Comparison of ENCODE assay signal across 8 cellular contexts in the genomic region with DNA sequence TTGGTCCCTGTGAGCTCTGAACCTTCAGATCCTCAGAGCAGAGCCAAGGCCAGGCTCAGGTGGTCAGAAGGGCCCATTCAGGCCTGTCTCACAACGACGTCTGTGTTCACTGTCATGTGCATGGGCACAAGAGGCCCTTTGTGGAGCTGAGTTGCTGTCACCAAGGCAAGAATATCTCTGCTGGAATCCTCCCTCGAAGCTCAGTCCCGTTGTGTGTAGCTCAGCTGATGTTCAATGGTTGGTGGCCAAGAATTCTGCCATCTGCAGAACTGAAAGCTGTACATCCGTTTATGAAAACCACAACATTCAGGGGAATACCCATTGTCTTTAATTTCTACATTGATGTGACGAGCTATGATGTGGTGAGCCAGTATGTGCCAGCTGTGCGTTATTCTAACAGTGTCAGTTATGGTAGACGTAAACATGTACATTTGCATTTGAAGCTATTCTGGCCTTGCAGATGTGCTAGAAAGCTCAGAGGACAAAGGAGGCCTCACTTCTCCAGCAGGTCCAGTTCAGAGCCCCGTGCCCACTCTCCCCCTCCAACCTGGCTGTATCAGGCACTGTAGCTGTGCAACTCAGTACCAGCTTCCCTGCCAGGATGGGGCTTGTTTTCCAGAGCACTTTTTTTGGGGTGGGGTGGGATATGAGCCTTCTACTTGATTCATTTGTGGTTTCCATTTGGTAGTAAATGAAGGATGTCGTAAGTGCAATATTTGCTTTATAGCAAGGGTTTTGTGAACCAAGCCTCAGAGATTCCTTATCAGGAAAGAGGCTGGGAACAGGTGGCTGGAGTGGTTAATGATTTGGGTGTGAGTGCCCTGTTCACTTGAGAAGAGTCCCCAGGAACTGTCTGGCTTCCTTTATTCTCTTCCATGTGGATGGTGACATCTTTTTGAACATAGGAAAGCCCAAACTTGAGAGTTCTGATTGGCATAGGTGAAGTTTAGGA. TPM values are rescaled to one million over a fixed set of nuclear protein-coding genes. Genes with fewer than 3 reads are reported as not detected.
DNase-seq lines count a peak whose midpoint lies in the region; ATAC-seq, FAIRE-seq and TF ChIP-seq lines count a peak whose summit lies in the region.

No MANE protein-coding gene starts in this region.

- TF ChIP-seq CTCF in NB4 (IDR thresholded peaks at IDR 0.05; ENCODE audit: low read depth, low read length) (no peak), WTC11 (IDR thresholded peaks at IDR 0.05) (no peak)

- ATAC-seq in GM18520 (IDR thresholded peaks at IDR 0.05; ENCODE audit: unreplicated experiment): peak; percentile 86
- peak; percentile 80 for ATAC-seq in HG02571 (IDR thresholded peaks at IDR 0.05; ENCODE audit: unreplicated experiment)
- ATAC-seq in WTC11: no peak

- peaks cover 8% of the 10 kb centered on the region for H3K4me1 Mint-ChIP-seq in WTC11

- CTCF ChIA-PET in WTC11 (lab: Charles Lee): interaction anchor here (0.6 to 1.5 kb wide), 3 partner anchors 16 to 239 kb away, joined by 3 to 6 read pairs (median 5); no protein-coding TSS in a partner anchor

- TF ChIP-seq POLR2A in NB4 (IDR thresholded peaks at IDR 0.05; ENCODE audit: extremely low read depth, insufficient read length): no peak

- H3K27ac Mint-ChIP-seq in WTC11: no peak overlapping the region

- no peak for FAIRE-seq in RCC 7860 (lab: Jason Lieb, UNC)

- DNase-seq in NB4 (ENCODE audit: low read depth) (peak; percentile 80), NCI-H345 treated with DMSO at 0.1 percent for 48 hours (lab: John Stamatoyannopoulos, UW; ENCODE audit: unreplicated experiment) (no peak), WTC11 (ENCODE audit: low spot score) (no peak), RCC 7860 (ENCODE audit: low spot score) (no peak)
- peak; percentile 78 for DNase-seq in central memory CD4-positive, alpha-beta T cell
- peak; percentile 13 to 76 (median 49) for DNase-seq in stimulated activated naive CD4-positive, alpha-beta T cell (lab: John Stamatoyannopoulos, UW)

- no peak overlapping the region for H3K4me3 ChIP-seq in NB4 (ENCODE audit: low read depth, low read length)

- no peak overlapping the region for H3K4me3 Mint-ChIP-seq in WTC11

- H3K9me3 Mint-ChIP-seq in WTC11: no peaks in the 10 kb centered on the region

- POLR2A ChIA-PET in WTC11 (lab: Charles Lee): no interaction called here

- peaks cover 5% of the 10 kb centered on the region; the same call in 1 of the 2 replicates for H3K36me3 Mint-ChIP-seq in WTC11

- H3K27me3 Mint-ChIP-seq in WTC11 (ENCODE audit: low read depth): no peaks in the 10 kb centered on the region; the same call in 1 of the 2 replicates

TF ChIP-seq in WTC11, 78 proteins besides CTCF, POLR2A, EP300 and RAD21:
- TF ChIP-seq CREM (CRISPR knock-in tag; IDR thresholded peaks at IDR 0.05): no peak
TF ChIP-seq in WTC11: peak in this region for 0.

RNA-seq across cellular contexts. Expression of gene B9D1, which starts 56.1 kb away (rescaled TPM):
- total RNA-seq in WTC11 (2021): 31.9 to 39.2 TPM (median 39.0 TPM) in 3 replicates

Comparison
In these comparisons a context has a peak if more than half of its experiments do, and no peak if none do; other contexts are left out.
1. DNase-seq: peak in NB4 (single experiment), central memory CD4-positive, alpha-beta T cell (single experiment) and stimulated activated naive CD4-positive, alpha-beta T cell (6 of 6); none in NCI-H345 treated with DMSO at 0.1 percent for 48 hours (single experiment), WTC11 (single experiment) and RCC 7860 (single experiment).